ENCODE assay signal across 10 cellular contexts in genomic region chr17:50060951-50061712, GRCh38. TPM values are rescaled to one million over a fixed set of nuclear protein-coding genes. Genes with fewer than 3 reads are reported as not detected.
DNase-seq lines count a peak whose midpoint lies in the region; ATAC-seq and TF ChIP-seq lines count a peak whose summit lies in the region.
"Had no signal": no experiment of that assay in that cellular context is flagged by ENCODE, and none has a peak within 500 bp of the region (broad histone marks: within the 10 kb centered on the region; RNA-seq: fewer than 3 reads in every experiment).

No MANE protein-coding gene starts in this region.

- ATAC-seq in SK-N-SH treated with all-trans-retinoic acid at 6 μM for 48 hours = peak; percentile 14
- no peak for ATAC-seq in foreskin keratinocyte
- ATAC-seq in GM18861 (IDR thresholded peaks at IDR 0.05; ENCODE audit: unreplicated experiment) = no peak
- ATAC-seq: stimulated activated naive CD8-positive, alpha-beta T cell treated with anti-CD3 and anti-CD28 coated beads, Interleukin-15, amount 100 ng/mL, for 72 hours had no signal

- TF ChIP-seq POLR2A in ovary (IDR thresholded peaks at IDR 0.05) = no peak

- peak; percentile 66 for DNase-seq in AG08396 (ENCODE audit: low spot score)
- peak; percentile 67 to 83 for DNase-seq in foreskin keratinocyte
- peak; percentile 90 to 95 (median 93) for DNase-seq in ovary
- DNase-seq in stimulated activated CD4-positive, alpha-beta T cell treated with anti-CD3 and anti-CD28 coated beads, Interleukin-15, amount 100 ng/mL, for 24 hours = no peak
- DNase-seq in AML-193 (lab: John Stamatoyannopoulos, UW) = no peak
- no peak for DNase-seq in GM20000 (ENCODE audit: low spot score)
- DNase-seq: stimulated activated naive CD8-positive, alpha-beta T cell treated with anti-CD3 and anti-CD28 coated beads, Interleukin-15, amount 100 ng/mL, for 72 hours had no signal

- H3K4me3 ChIP-seq in ovary = no peak overlapping the region
- H3K4me3 ChIP-seq: SK-N-MC had no signal

- H3K27ac ChIP-seq in foreskin keratinocyte = peak overlapping the region; percentile 7
- H3K27ac ChIP-seq in ovary = peak overlapping the region; percentile 58 to 93
- H3K27ac ChIP-seq: SK-N-MC had no signal

- no peaks in the 10 kb centered on the region for H3K9me3 ChIP-seq in ovary

- intact Hi-C loops in ovary (cut with DNase I) = no loop called here

- no peak for TF ChIP-seq CTCF in foreskin keratinocyte (conservative IDR thresholded peaks at IDR 0.05)
- TF ChIP-seq CTCF in ovary (IDR thresholded peaks at IDR 0.05) = no peak
- no peak for TF ChIP-seq CTCF in GM20000 (IDR thresholded peaks at IDR 0.05; ENCODE audit: extremely low read depth, missing control alignments)

- no peaks in the 10 kb centered on the region for H3K36me3 ChIP-seq in ovary

- peaks cover 33% of the 10 kb centered on the region for H3K4me1 ChIP-seq in foreskin keratinocyte
- H3K4me1 ChIP-seq in ovary (ENCODE audit: insufficient read depth) = peaks cover 57% of the 10 kb centered on the region

- H3K27me3 ChIP-seq in foreskin keratinocyte = no peaks in the 10 kb centered on the region
- no peaks in the 10 kb centered on the region for H3K27me3 ChIP-seq in ovary

- 56 to 59% (median 59%) methylated on average over 9 of the region's 9 CpGs for WGBS in ovary, 3 donors

- no peak for TF ChIP-seq EP300 in ovary (IDR thresholded peaks at IDR 0.05)

TF ChIP-seq in SK-N-SH treated with all-trans-retinoic acid at 6 μM for 48 hours, 23 proteins besides CTCF, POLR2A, EP300 and RAD21:
- no peak for TF ChIP-seq ISL1 (CRISPR knock-in tag; IDR thresholded peaks at IDR 0.05)
- TF ChIP-seq, protein P1, sequence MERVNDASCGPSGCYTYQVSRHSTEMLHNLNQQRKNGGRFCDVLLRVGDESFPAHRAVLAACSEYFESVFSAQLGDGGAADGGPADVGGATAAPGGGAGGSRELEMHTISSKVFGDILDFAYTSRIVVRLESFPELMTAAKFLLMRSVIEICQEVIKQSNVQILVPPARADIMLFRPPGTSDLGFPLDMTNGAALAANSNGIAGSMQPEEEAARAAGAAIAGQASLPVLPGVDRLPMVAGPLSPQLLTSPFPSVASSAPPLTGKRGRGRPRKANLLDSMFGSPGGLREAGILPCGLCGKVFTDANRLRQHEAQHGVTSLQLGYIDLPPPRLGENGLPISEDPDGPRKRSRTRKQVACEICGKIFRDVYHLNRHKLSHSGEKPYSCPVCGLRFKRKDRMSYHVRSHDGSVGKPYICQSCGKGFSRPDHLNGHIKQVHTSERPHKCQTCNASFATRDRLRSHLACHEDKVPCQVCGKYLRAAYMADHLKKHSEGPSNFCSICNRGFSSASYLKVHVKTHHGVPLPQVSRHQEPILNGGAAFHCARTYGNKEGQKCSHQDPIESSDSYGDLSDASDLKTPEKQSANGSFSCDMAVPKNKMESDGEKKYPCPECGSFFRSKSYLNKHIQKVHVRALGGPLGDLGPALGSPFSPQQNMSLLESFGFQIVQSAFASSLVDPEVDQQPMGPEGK (CRISPR knock-in tag; IDR thresholded peaks at IDR 0.05; ENCODE audit: borderline replicate concordance) = peak; percentile 98

RNA-seq across cellular contexts. Expression of gene ITGA3, which starts 5.2 kb away (rescaled TPM):
- 1,046 and 1,112 TPM in 2 replicates for total RNA-seq in foreskin keratinocyte
- 633 and 656 TPM in 2 replicates for polyA plus RNA-seq in foreskin keratinocyte
- total RNA-seq in ovary = 100 to 1,000 TPM in 1 of 7 donors, 10 to 100 TPM in 6; 23.6 to 132 (median 41.7) TPM
- 10 to 100 TPM; 28.2 to 34.2 TPM for polyA plus RNA-seq in ovary

RNA-seq across cellular contexts. Expression of gene PDK2, which starts 34.0 kb away (rescaled TPM):
- 7.3 and 7.5 TPM in 2 replicates for total RNA-seq in foreskin keratinocyte
- polyA plus RNA-seq in foreskin keratinocyte = 6.9 and 7.5 TPM in 2 replicates
- total RNA-seq in ovary = 10 to 100 TPM; 36.5 to 83.2 (median 54.7) TPM
- polyA plus RNA-seq in ovary = 10 to 100 TPM; 51.2 to 82.7 TPM

Comparison
In these comparisons a context has a peak if more than half of its experiments do, and no peak if none do; other contexts are left out.
1. DNase-seq: peak in AG08396 (single experiment), foreskin keratinocyte (2 of 2) and ovary (5 of 5); none in stimulated activated CD4-positive, alpha-beta T cell treated with anti-CD3 and anti-CD28 coated beads, Interleukin-15, amount 100 ng/mL, for 24 hours (single experiment), AML-193 (0 of 2) and GM20000 (single experiment).